28 cellular contexts compared by ENCODE assay signal in the genomic region with DNA sequence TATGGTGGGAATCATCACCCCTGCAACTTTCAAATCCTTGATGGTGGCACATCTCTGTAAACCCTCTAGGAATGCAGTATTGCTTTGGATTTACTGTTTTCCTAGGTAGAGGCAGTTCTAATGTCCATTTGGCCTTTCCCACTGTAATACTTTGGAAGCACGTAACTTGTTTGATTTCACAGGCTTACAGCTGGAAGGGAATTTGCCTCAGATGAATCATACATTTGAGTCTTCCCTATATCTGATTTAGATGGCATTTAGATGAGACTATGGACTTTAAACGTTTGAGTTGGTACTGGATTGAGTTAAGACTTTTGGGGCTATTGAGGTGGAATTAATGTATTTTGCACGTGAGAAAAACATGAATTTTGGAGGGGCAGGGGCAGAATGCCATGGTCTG.
"Had no signal": no experiment of that assay in that cellular context is flagged by ENCODE, and none has a peak within 500 bp of the region (broad histone marks: within the 10 kb centered on the region; RNA-seq: fewer than 3 reads in every experiment).

No MANE protein-coding gene starts in this region.

- H3K27ac ChIP-seq: breast epithelium, cardiac muscle cell, colonic mucosa, WERI-Rb-1 had no signal

- H3K27ac Mint-ChIP-seq: activated B cell treated with CpG ODN at 0.5 μM for 24 hours; activated CD8-positive, alpha-beta T cell treated with anti-CD3 and anti-CD28 coated beads for 36 hours; activated naive CD8-positive, alpha-beta T cell; activated T-helper 17 cell treated with anti-CD3 and anti-CD28 coated beads, Interleukin-2, amount 50 U/mL, for 72 hours; brain had no signal

- DNase-seq: activated B cell treated with CpG ODN at 0.5 μM for 24 hours; activated CD4-positive, alpha-beta T cell treated with anti-CD3 and anti-CD28 coated beads for 48 hours; activated CD4-positive, alpha-beta T cell treated with anti-CD3 and anti-CD28 coated beads, Interleukin-2, amount 50 U/mL, for 1 hour; activated CD4-positive, alpha-beta T cell treated with anti-CD3 and anti-CD28 coated beads, Interleukin-2, amount 50 U/mL, for 48 hours; activated CD8-positive, alpha-beta memory T cell treated with anti-CD3 and anti-CD28 coated beads for 24 hours; activated CD8-positive, alpha-beta T cell treated with anti-CD3 and anti-CD28 coated beads for 36 hours; activated effector memory CD4-positive, alpha-beta T cell treated with Interleukin-2 at 50 U/mL for 16 hours; activated gamma-delta T cell treated with Interleukin-2 at 50 U/mL for 16 hours; activated naive CD4-positive, alpha-beta T cell treated with anti-CD3 and anti-CD28 coated beads, Interleukin-2, amount 50 U/mL, for 16 hours; activated naive CD4-positive, alpha-beta T cell treated with Interleukin-2 at 50 U/mL for 16 hours; activated T-cell treated with anti-CD3 and anti-CD28 coated beads, Interleukin-2, amount 50 U/mL, for 4 hours; amygdala; aorta; central memory CD4-positive, alpha-beta T cell; cerebellar nuclear complex; colonic mucosa; effector CD8-positive, alpha-beta T cell; foreskin fibroblast; head of caudate nucleus; T-helper 2 cell; WERI-Rb-1 had no signal

- H3K4me3 ChIP-seq: breast epithelium, cardiac muscle cell, colonic mucosa had no signal

- H3K9me3 ChIP-seq: breast epithelium, colonic mucosa had no signal

- H3K4me3 Mint-ChIP-seq: activated B cell treated with CpG ODN at 0.5 μM for 24 hours; activated CD8-positive, alpha-beta T cell treated with anti-CD3 and anti-CD28 coated beads for 36 hours; activated naive CD8-positive, alpha-beta T cell; activated T-cell treated with anti-CD3 and anti-CD28 coated beads, Interleukin-2, amount 50 U/mL, for 4 hours; activated T-helper 17 cell treated with anti-CD3 and anti-CD28 coated beads, Interleukin-2, amount 50 U/mL, for 72 hours had no signal

- H3K9me3 Mint-ChIP-seq: activated B cell treated with CpG ODN at 0.5 μM for 24 hours; activated CD8-positive, alpha-beta T cell treated with anti-CD3 and anti-CD28 coated beads for 36 hours; activated T-cell treated with anti-CD3 and anti-CD28 coated beads, Interleukin-2, amount 50 U/mL, for 4 hours; activated T-helper 17 cell treated with anti-CD3 and anti-CD28 coated beads, Interleukin-2, amount 50 U/mL, for 72 hours had no signal

- H3K27me3 ChIP-seq: breast epithelium, cardiac muscle cell, colonic mucosa had no signal

- H3K27me3 Mint-ChIP-seq: activated B cell treated with CpG ODN at 0.5 μM for 24 hours; activated CD8-positive, alpha-beta T cell treated with anti-CD3 and anti-CD28 coated beads for 36 hours; activated naive CD8-positive, alpha-beta T cell; activated T-helper 17 cell treated with anti-CD3 and anti-CD28 coated beads, Interleukin-2, amount 50 U/mL, for 72 hours; brain had no signal

- ATAC-seq: activated CD4-positive, CD25-positive, alpha-beta regulatory T cell treated with anti-CD3 and anti-CD28 coated beads, Interleukin-2, amount 50 U/mL, for 24 hours; activated CD8-positive, alpha-beta T cell treated with anti-CD3 and anti-CD28 coated beads for 36 hours; activated T-cell treated with anti-CD3 and anti-CD28 coated beads, Interleukin-2, amount 50 U/mL, for 4 hours; activated T-helper 17 cell treated with anti-CD3 and anti-CD28 coated beads, Interleukin-2, amount 50 U/mL, for 72 hours; esophagus mucosa had no signal

- H3K4me1 ChIP-seq: breast epithelium, colonic mucosa had no signal

- H3K36me3 ChIP-seq: breast epithelium, cardiac muscle cell, colonic mucosa had no signal
